ENCODE assay signal across 30 cellular contexts in genomic region chr16:84410361-84411138, GRCh38. TPM values are rescaled to one million over a fixed set of nuclear protein-coding genes. Genes with fewer than 3 reads are reported as not detected.
"Had no signal": no experiment of that assay in that cellular context is flagged by ENCODE, and none has a peak within 500 bp of the region (broad histone marks: within the 10 kb centered on the region; RNA-seq: fewer than 3 reads in every experiment).

No MANE protein-coding gene starts in this region.

- H3K4me3 ChIP-seq: gastroesophageal sphincter, hepatocyte, left ventricle myocardium inferior, lung, mucosa of descending colon, ovary, psoas muscle, smooth muscle cell, suprapubic skin, tibial artery had no signal

- H3K9me3 ChIP-seq: gastroesophageal sphincter, left ventricle myocardium inferior, mucosa of descending colon, neutrophil, ovary, psoas muscle, suprapubic skin, tibial artery had no signal

- H3K4me3 Mint-ChIP-seq: activated B cell treated with CpG ODN at 0.5 μM for 24 hours; activated T-cell treated with anti-CD3 and anti-CD28 coated beads, Interleukin-2, amount 50 U/mL, for 72 hours; central memory CD8-positive, alpha-beta T cell; natural killer cell treated with Interleukin-12 subunit alpha and Interleukin-12 subunit beta and Interleukin-15 and Interleukin-18, amount 100 ng/mL, for 72 hours had no signal

- H3K4me1 ChIP-seq: gastroesophageal sphincter, psoas muscle, suprapubic skin, tibial artery had no signal

- H3K27me3 ChIP-seq: hepatocyte, neutrophil, ovary had no signal

- H3K27ac ChIP-seq: brain microvascular endothelial cell, gastroesophageal sphincter, hepatocyte, left ventricle myocardium inferior, neutrophil, ovary, psoas muscle, suprapubic skin, tibial artery had no signal

- H3K36me3 Mint-ChIP-seq: natural killer cell treated with Interleukin-12 subunit alpha and Interleukin-12 subunit beta and Interleukin-15 and Interleukin-18, amount 100 ng/mL, for 72 hours had no signal

- H3K9me3 Mint-ChIP-seq: activated B cell treated with CpG ODN at 0.5 μM for 24 hours; activated T-cell treated with anti-CD3 and anti-CD28 coated beads, Interleukin-2, amount 50 U/mL, for 72 hours; central memory CD8-positive, alpha-beta T cell; natural killer cell treated with Interleukin-12 subunit alpha and Interleukin-12 subunit beta and Interleukin-15 and Interleukin-18, amount 100 ng/mL, for 72 hours had no signal

- H3K27ac Mint-ChIP-seq: activated B cell treated with CpG ODN at 0.5 μM for 24 hours; activated T-cell treated with anti-CD3 and anti-CD28 coated beads, Interleukin-2, amount 50 U/mL, for 72 hours; natural killer cell treated with Interleukin-12 subunit alpha and Interleukin-12 subunit beta and Interleukin-15 and Interleukin-18, amount 100 ng/mL, for 72 hours had no signal

- H3K36me3 ChIP-seq: brain microvascular endothelial cell, gastroesophageal sphincter, left ventricle myocardium inferior, ovary, suprapubic skin, tibial artery had no signal

- H3K4me1 Mint-ChIP-seq: activated B cell treated with CpG ODN at 0.5 μM for 24 hours; central memory CD8-positive, alpha-beta T cell had no signal

- DNase-seq: activated B cell treated with CpG ODN at 0.5 μM for 24 hours; activated CD4-positive, alpha-beta T cell treated with anti-CD3 and anti-CD28 coated beads, Interleukin-2, amount 50 U/mL, for 1 hour; activated naive CD4-positive, alpha-beta T cell; activated T-cell treated with anti-CD3 and anti-CD28 coated beads for 4 hours; activated T-cell treated with anti-CD3 and anti-CD28 coated beads, Interleukin-2, amount 50 U/mL, for 72 hours; amniotic stem cell; brain microvascular endothelial cell; dermis blood vessel endothelial cell; effector CD8-positive, alpha-beta T cell; erythroblast; islet precursor cell; left ventricle myocardium inferior; mesendoderm; mucosa of descending colon; ovary; psoas muscle; stimulated activated naive CD4-positive, alpha-beta T cell; T-helper 2 cell; tibial artery had no signal

RNA-seq across cellular contexts. Expression of gene ATP2C2, which starts 42.2 kb away (rescaled TPM):
- total RNA-seq: activated B cell treated with CpG ODN at 0.5 μM for 24 hours; dermis blood vessel endothelial cell; fibroblast of lung; fibroblast of villous mesenchyme; left ventricle myocardium inferior; myocyte; natural killer cell treated with Interleukin-12 subunit alpha and Interleukin-12 subunit beta and Interleukin-15 and Interleukin-18, amount 100 ng/mL, for 72 hours; psoas muscle had no signal
- polyA plus RNA-seq: fibroblast of lung had no signal
